ENCODE assay signal across 8 cellular contexts in the genomic region with DNA sequence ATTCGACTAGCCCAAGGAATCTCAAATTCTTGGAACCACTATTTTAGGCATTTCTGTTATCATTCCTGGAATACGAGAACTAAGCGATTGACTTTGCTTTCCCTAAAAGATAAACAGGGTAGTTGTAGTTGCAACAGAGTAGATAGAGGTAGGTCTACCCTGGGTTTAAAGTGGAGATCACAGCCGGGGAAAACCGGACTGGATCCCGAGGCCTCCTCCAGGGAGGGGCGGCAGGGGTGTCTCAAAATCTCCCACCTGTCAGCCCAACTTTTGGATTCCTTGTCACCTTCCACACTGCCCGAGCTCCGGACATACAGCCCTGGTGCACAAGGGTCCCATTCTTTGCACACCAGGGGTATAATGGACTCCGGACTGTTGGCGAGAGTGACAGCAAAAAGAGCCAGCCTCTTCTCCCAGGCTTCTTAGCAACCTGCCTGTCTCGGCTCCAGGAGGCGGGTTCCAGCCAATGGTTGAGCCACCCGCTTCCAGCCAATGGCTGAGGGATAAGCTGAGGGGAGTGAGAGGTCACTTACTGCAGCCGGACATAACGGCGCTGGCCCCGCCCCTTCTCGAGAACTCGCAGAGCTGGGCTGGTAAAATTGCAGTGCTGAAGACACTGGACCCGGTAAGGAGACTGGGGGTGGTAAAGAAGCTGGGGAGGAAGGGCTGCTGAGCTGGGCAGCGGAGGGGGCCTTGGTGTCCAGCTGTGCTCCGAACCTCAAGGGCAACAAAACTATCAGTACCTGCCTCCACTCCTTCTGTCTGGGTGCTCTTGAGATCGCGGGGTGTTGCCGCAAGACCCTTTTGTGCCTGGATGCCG. TPM values are rescaled to one million over a fixed set of nuclear protein-coding genes. Genes with fewer than 3 reads are reported as not detected.
DNase-seq lines count a peak whose midpoint lies in the region; ATAC-seq lines count a peak whose summit lies in the region.

TSS of gene SUOX (plus strand) at position 562 of the 820 bp plus-strand sequence. CDS start 4,946 bp downstream, outside the sequence.

- peak; percentile 89 for ATAC-seq in GM18499 (IDR thresholded peaks at IDR 0.05; ENCODE audit: insufficient read depth, unreplicated experiment)
- ATAC-seq in HG02798 (IDR thresholded peaks at IDR 0.05; ENCODE audit: poor library complexity, unreplicated experiment) = peak; percentile 100
- peak; percentile 94 for ATAC-seq in left colon

- peak; percentile 98 for DNase-seq in AG08396 (ENCODE audit: low spot score)
- peak; percentile 90 to 96 (median 94) for DNase-seq in NCI-H1417 (lab: John Stamatoyannopoulos, UW)
- peak; percentile 89 to 98 for DNase-seq in dermis microvascular lymphatic vessel endothelial cell (ENCODE audit: low read depth in 2 of 2)
- DNase-seq in left colon = peak; percentile 95 to 99
- DNase-seq in stimulated activated CD4-positive, alpha-beta T cell treated with anti-CD3 and anti-CD28 coated beads, Interleukin-4, amount 100 ng/mL, for 24 hours = peak; percentile 28

- intact Hi-C loops in T-helper 1 cell treated with Interleukin-12 subunit alpha and Interleukin-12 subunit beta and Interleukin-4 antibody, amounts not matched to agents 30 ng/mL and 1 ng/mL, for 36 hours (cut with micrococcal nuclease) = loop anchor here (1.0 to 2.0 kb wide), 9 partner anchors 10 to 259 kb away; partner anchors contain the start of genes DGKA, RPS26 and ZC3H10
- intact Hi-C loops in left colon (cut with DNase I, micrococcal nuclease) = loop anchor here in 1 of 2 donors (5.0 kb wide), 1 partner anchor 40 kb away; no protein-coding TSS in a partner anchor

RNA-seq across cellular contexts. Expression of gene SUOX, which starts in this region (rescaled TPM):
- 10.0 and 10.6 TPM in 2 replicates for total RNA-seq in T-helper 1 cell treated with Interleukin-12 subunit alpha and Interleukin-12 subunit beta and Interleukin-4 antibody, amounts not matched to agents 30 ng/mL and 1 ng/mL, for 36 hours
- 9.0 and 11.1 TPM in 2 replicates for total RNA-seq in dermis microvascular lymphatic vessel endothelial cell
- 10 to 100 TPM; 24.1 to 24.4 TPM for total RNA-seq in left colon

Comparison
In these comparisons a context has a peak if more than half of its experiments do, and no peak if none do; other contexts are left out.
1. Peak in every context shown above with its lines: DNase-seq and ATAC-seq.
2. DNase-seq: peak in every context shown above with its lines; median percentile 98 in AG08396; 97 in left colon; 94 in NCI-H1417; 94 in dermis microvascular lymphatic vessel endothelial cell; 28 in stimulated activated CD4-positive, alpha-beta T cell treated with anti-CD3 and anti-CD28 coated beads, Interleukin-4, amount 100 ng/mL, for 24 hours.